In the genomic region with DNA sequence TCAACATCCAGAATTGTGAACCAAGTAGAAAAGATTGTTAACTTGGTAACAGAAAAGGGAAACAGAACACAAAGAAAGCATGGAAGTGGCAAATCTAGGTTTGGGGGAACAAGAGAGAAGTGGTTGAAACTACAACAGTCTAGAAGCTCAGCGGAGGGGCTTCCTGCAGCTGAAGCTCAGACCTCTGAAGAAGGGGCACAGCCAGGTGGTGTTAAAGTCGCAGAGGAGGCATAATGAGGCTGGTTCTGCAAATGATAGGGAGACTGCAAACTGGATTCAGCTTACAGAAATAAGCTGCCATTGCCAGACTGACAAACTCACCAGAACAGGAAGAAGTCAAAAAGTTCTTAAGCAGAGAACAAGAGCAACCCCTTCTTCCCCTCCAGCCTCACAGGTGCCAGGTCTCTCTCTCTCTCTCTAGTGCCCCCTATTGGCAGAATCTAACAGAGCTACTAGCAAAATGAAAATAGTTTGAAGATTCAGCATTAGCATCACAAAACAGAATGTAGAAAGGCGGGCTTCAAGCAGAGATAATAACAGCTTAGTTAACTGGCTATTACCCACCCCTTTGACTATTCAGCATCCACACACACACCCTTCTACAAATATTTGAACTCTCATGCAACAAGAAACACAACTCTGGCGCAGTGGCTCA, we compare ENCODE assay signal across 8 cellular contexts.
DNase-seq lines count a peak whose midpoint lies in the region; ATAC-seq, FAIRE-seq and TF ChIP-seq lines count a peak whose summit lies in the region.

No MANE protein-coding gene starts in this region.

- peak; percentile 47 to 69 (median 59) for TF ChIP-seq CTCF in keratinocyte (optimal IDR thresholded peaks at IDR 0.05 in 1 of 3, IDR thresholded peaks at IDR 0.05 in 1 of 3, conservative IDR thresholded peaks at IDR 0.05 in 1 of 3; ENCODE audit: extremely low read depth in 1 of 3, insufficient read depth in 2 of 3, low read length in 3 of 3)

- H3K27ac Mint-ChIP-seq in activated CD4-positive, alpha-beta memory T cell treated with anti-CD3 and anti-CD28 coated beads for 36 hours, result no peak overlapping the region

- no peak overlapping the region for H2AFZ ChIP-seq in keratinocyte (ENCODE audit: control insufficient read depth, low read length)

- no peaks in the 10 kb centered on the region for H3K27me3 Mint-ChIP-seq in activated CD4-positive, alpha-beta memory T cell treated with anti-CD3 and anti-CD28 coated beads for 36 hours

- no peaks in the 10 kb centered on the region for H3K9me3 Mint-ChIP-seq in activated CD4-positive, alpha-beta memory T cell treated with anti-CD3 and anti-CD28 coated beads for 36 hours

- POLR2A ChIA-PET in activated CD4-positive, alpha-beta memory T cell treated with anti-CD3 and anti-CD28 coated beads for 36 hours (lab: Charles Lee), result interaction anchor here (0.6 to 1.5 kb wide), 2 partner anchors 75 to 139 kb away, joined by 4 to 6 read pairs; no protein-coding TSS in a partner anchor

- H3K4me3 Mint-ChIP-seq in activated CD4-positive, alpha-beta memory T cell treated with anti-CD3 and anti-CD28 coated beads for 36 hours, result no peak overlapping the region

- H3K9me1 ChIP-seq in keratinocyte (ENCODE audit: control insufficient read depth, extremely low read depth, insufficient read depth, low read length), result no peaks in the 10 kb centered on the region

- H3K4me2 ChIP-seq in keratinocyte (ENCODE audit: control insufficient read depth, extremely low read depth, insufficient read depth, low read depth, low read length), result peak overlapping the region; percentile 25

- DNase-seq in Daoy (ENCODE audit: low read depth) (peak; percentile 27), HuH-7 (ENCODE audit: low spot score) (peak; percentile 22), keratinocyte (ENCODE audit: low read depth, low spot score) (no peak), cerebellar nuclear complex (lab: John Stamatoyannopoulos, UW) (no peak), NCI-H345 treated with DMSO at 0.1 percent for 48 hours (lab: John Stamatoyannopoulos, UW; ENCODE audit: unreplicated experiment) (no peak)
- peak; percentile 22 for DNase-seq in activated CD4-positive, alpha-beta memory T cell treated with anti-CD3 and anti-CD28 coated beads for 36 hours

- H3K9me3 ChIP-seq in keratinocyte (ENCODE audit: control insufficient read depth, low read depth, low read length), result no peaks in the 10 kb centered on the region

- H3K4me1 ChIP-seq in keratinocyte (ENCODE audit: control insufficient read depth, extremely low read depth, insufficient read depth, low read length), result peaks cover 18% of the 10 kb centered on the region

- dilution Hi-C loops in keratinocyte (cut with MboI; ENCODE audit: extremely low pct_ligation_motif_present, low sequenced_read_pairs), result no loop called here

- intact Hi-C loops in activated CD4-positive, alpha-beta memory T cell treated with anti-CD3 and anti-CD28 coated beads for 36 hours (cut with micrococcal nuclease), result loop anchor here (1.0 to 5.0 kb wide), 4 partner anchors 37 to 161 kb away; a partner anchor contains a TSS

- no peaks in the 10 kb centered on the region for H3K79me2 ChIP-seq in keratinocyte (ENCODE audit: control insufficient read depth, insufficient read depth, low read length)

- H3K27ac ChIP-seq in keratinocyte (ENCODE audit: control insufficient read depth, insufficient read depth, low read length), result no peak overlapping the region

- H3K36me3 Mint-ChIP-seq in activated CD4-positive, alpha-beta memory T cell treated with anti-CD3 and anti-CD28 coated beads for 36 hours, result no peaks in the 10 kb centered on the region

- H4K20me1 ChIP-seq in keratinocyte (ENCODE audit: control insufficient read depth, extremely low read depth, insufficient read depth, low read length), result no peaks in the 10 kb centered on the region

- H3K36me3 ChIP-seq in keratinocyte (ENCODE audit: control insufficient read depth in 2 of 2, extremely low read depth in 1 of 2, insufficient read depth in 2 of 2, low read length in 2 of 2), result peaks cover 0 to 1% of the 10 kb centered on the region in 2 experiments

- peaks cover 8% of the 10 kb centered on the region for H3K4me1 Mint-ChIP-seq in activated CD4-positive, alpha-beta memory T cell treated with anti-CD3 and anti-CD28 coated beads for 36 hours (ENCODE audit: low read depth)

- no peak overlapping the region for H3K4me3 ChIP-seq in keratinocyte (ENCODE audit: control insufficient read depth in 2 of 3, extremely low read depth in 1 of 3, insufficient read depth in 2 of 3, low read depth in 1 of 3, low read length in 3 of 3)

- ATAC-seq in GM19452 (IDR thresholded peaks at IDR 0.05; ENCODE audit: unreplicated experiment) (peak; percentile 63), HG03039 (IDR thresholded peaks at IDR 0.05; ENCODE audit: unreplicated experiment) (no peak)

- no peaks in the 10 kb centered on the region for H3K27me3 ChIP-seq in keratinocyte (ENCODE audit: control insufficient read depth, extremely low read depth, insufficient read depth, low read length)

- CTCF ChIA-PET in activated CD4-positive, alpha-beta memory T cell treated with anti-CD3 and anti-CD28 coated beads for 36 hours (lab: Charles Lee), result interaction anchor here (0.6 to 4.5 kb wide), 50 partner anchors 8 to 821 kb away, joined by 3 to 94 read pairs (median 5); a partner anchor contains a TSS

- FAIRE-seq in keratinocyte (lab: Jason Lieb, UNC), result no peak

- no peak overlapping the region for H3K9ac ChIP-seq in keratinocyte (ENCODE audit: control insufficient read depth, extremely low read depth, insufficient read depth, low read length)

Comparison
In these comparisons a context has a peak if more than half of its experiments do, and no peak if none do; other contexts are left out.
1. DNase-seq: peak in Daoy (single experiment), HuH-7 (single experiment) and activated CD4-positive, alpha-beta memory T cell treated with anti-CD3 and anti-CD28 coated beads for 36 hours (single experiment); none in keratinocyte (single experiment), cerebellar nuclear complex (0 of 2) and NCI-H345 treated with DMSO at 0.1 percent for 48 hours (single experiment).